Comparison of ENCODE assay signal across 1 cellular context in the genomic region with DNA sequence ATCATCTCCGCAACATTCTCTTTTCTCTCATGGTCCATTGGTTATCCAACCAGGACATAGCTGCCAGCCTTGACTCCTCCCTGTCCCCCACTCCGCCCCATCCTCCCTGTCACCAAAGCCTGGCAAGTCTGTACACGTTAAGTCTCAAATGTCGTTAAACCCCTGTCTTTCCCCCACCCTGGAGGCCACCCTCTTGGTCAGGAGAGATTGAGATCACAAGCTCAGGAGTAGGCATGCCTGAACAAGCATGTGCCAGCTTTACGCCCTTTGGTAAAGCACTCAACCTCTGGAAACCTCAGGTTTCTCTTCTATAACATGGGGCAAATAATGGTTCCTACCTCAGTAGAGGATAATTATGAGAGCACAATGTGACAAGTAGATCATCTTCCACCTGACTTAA.
A peak's percentile ranks its signal among the peaks of the same experiment; 100 is the strongest.
TF ChIP-seq lines count a peak whose summit lies in the region.

No MANE protein-coding gene starts in this region.

TF ChIP-seq in HEK293, 187 proteins besides CTCF, POLR2A, EP300 and RAD21 (continued from another document):
- TF ChIP-seq, protein P1, sequence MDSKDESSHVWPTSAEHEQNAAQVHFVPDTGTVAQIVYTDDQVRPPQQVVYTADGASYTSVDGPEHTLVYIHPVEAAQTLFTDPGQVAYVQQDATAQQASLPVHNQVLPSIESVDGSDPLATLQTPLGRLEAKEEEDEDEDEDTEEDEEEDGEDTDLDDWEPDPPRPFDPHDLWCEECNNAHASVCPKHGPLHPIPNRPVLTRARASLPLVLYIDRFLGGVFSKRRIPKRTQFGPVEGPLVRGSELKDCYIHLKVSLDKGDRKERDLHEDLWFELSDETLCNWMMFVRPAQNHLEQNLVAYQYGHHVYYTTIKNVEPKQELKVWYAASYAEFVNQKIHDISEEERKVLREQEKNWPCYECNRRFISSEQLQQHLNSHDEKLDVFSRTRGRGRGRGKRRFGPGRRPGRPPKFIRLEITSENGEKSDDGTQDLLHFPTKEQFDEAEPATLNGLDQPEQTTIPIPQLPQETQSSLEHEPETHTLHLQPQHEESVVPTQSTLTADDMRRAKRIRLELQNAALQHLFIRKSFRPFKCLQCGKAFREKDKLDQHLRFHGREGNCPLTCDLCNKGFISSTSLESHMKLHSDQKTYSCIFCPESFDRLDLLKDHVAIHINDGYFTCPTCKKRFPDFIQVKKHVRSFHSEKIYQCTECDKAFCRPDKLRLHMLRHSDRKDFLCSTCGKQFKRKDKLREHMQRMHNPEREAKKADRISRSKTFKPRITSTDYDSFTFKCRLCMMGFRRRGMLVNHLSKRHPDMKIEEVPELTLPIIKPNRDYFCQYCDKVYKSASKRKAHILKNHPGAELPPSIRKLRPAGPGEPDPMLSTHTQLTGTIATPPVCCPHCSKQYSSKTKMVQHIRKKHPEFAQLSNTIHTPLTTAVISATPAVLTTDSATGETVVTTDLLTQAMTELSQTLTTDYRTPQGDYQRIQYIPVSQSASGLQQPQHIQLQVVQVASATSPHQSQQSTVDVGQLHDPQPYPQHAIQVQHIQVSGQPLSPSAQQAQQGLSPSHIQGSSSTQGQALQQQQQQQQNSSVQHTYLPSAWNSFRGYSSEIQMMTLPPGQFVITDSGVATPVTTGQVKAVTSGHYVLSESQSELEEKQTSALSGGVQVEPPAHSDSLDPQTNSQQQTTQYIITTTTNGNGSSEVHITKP (tag by site-specific recombination; IDR thresholded peaks at IDR 0.05) = peak; percentile 59
- TF ChIP-seq ZNF626 (tag by site-specific recombination; IDR thresholded peaks at IDR 0.05) (no peak), ZIC2 (tag by site-specific recombination; IDR thresholded peaks at IDR 0.05) (peak; percentile 24; the same call in 1 of the 2 replicates), GLIS1 (tag by site-specific recombination; IDR thresholded peaks at IDR 0.05) (peak; percentile 53; the same call in 1 of the 2 replicates), GLI2 (tag by site-specific recombination; IDR thresholded peaks at IDR 0.05; ENCODE audit: borderline replicate concordance, low read depth) (no peak), ZNF560 (tag by site-specific recombination; IDR thresholded peaks at IDR 0.05; ENCODE audit: borderline replicate concordance) (no peak), ZNF274 (IDR thresholded peaks at IDR 0.05; ENCODE audit: low read length) (no peak), ZNF274 (tag by site-specific recombination; IDR thresholded peaks at IDR 0.05; ENCODE audit: borderline replicate concordance) (no peak), SP2 (tag by site-specific recombination; IDR thresholded peaks at IDR 0.05) (no peak), GLI4 (tag by site-specific recombination; IDR thresholded peaks at IDR 0.05) (no peak), ZBTB20 (tag by site-specific recombination; IDR thresholded peaks at IDR 0.05) (peak; percentile 41; the same call in 1 of the 2 replicates), ZNF707 (tag by site-specific recombination; IDR thresholded peaks at IDR 0.05) (no peak), ZNF624 (tag by site-specific recombination; IDR thresholded peaks at IDR 0.05) (no peak), ZNF660 (tag by site-specific recombination; IDR thresholded peaks at IDR 0.05) (0 out of 2 replicates have a peak, but pooled peaks have one; percentile 52), ZNF221 (tag by site-specific recombination; IDR thresholded peaks at IDR 0.05; ENCODE audit: borderline replicate concordance) (no peak), KLF10 (tag by site-specific recombination; IDR thresholded peaks at IDR 0.05) (no peak), ZNF10 (tag by site-specific recombination; IDR thresholded peaks at IDR 0.05) (no peak), EGR2 (tag by site-specific recombination; IDR thresholded peaks at IDR 0.05; ENCODE audit: low read depth) (no peak), ZNF747 (tag by site-specific recombination; IDR thresholded peaks at IDR 0.05) (no peak), OSR2 (tag by site-specific recombination; IDR thresholded peaks at IDR 0.05) (0 out of 2 replicates have a peak, but pooled peaks have one; percentile 18), ZNF184 (tag by site-specific recombination; IDR thresholded peaks at IDR 0.05) (no peak), ZNF19 (tag by site-specific recombination; IDR thresholded peaks at IDR 0.05; ENCODE audit: low read depth) (no peak), TCF7L2 (IDR thresholded peaks at IDR 0.05; ENCODE audit: borderline replicate concordance, low read depth, low read length) (no peak), ZNF214 (tag by site-specific recombination; IDR thresholded peaks at IDR 0.05; ENCODE audit: borderline replicate concordance) (no peak), ZNF157 (tag by site-specific recombination; IDR thresholded peaks at IDR 0.05) (no peak), ZFP41 (tag by site-specific recombination; IDR thresholded peaks at IDR 0.05; ENCODE audit: borderline replicate concordance) (no peak)
- TF ChIP-seq, protein P2, sequence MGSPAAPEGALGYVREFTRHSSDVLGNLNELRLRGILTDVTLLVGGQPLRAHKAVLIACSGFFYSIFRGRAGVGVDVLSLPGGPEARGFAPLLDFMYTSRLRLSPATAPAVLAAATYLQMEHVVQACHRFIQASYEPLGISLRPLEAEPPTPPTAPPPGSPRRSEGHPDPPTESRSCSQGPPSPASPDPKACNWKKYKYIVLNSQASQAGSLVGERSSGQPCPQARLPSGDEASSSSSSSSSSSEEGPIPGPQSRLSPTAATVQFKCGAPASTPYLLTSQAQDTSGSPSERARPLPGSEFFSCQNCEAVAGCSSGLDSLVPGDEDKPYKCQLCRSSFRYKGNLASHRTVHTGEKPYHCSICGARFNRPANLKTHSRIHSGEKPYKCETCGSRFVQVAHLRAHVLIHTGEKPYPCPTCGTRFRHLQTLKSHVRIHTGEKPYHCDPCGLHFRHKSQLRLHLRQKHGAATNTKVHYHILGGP (tag by site-specific recombination; IDR thresholded peaks at IDR 0.05) = no peak
- TF ChIP-seq, protein P3, sequence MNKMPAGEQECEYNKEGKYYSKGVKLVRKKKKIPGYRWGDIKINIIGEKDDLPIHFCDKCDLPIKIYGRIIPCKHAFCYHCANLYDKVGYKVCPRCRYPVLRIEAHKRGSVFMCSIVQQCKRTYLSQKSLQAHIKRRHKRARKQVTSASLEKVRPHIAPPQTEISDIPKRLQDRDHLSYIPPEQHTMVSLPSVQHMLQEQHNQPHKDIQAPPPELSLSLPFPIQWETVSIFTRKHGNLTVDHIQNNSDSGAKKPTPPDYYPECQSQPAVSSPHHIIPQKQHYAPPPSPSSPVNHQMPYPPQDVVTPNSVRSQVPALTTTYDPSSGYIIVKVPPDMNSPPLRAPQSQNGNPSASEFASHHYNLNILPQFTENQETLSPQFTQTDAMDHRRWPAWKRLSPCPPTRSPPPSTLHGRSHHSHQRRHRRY (tag by site-specific recombination; IDR thresholded peaks at IDR 0.05) = no peak
- TF ChIP-seq, protein P4, sequence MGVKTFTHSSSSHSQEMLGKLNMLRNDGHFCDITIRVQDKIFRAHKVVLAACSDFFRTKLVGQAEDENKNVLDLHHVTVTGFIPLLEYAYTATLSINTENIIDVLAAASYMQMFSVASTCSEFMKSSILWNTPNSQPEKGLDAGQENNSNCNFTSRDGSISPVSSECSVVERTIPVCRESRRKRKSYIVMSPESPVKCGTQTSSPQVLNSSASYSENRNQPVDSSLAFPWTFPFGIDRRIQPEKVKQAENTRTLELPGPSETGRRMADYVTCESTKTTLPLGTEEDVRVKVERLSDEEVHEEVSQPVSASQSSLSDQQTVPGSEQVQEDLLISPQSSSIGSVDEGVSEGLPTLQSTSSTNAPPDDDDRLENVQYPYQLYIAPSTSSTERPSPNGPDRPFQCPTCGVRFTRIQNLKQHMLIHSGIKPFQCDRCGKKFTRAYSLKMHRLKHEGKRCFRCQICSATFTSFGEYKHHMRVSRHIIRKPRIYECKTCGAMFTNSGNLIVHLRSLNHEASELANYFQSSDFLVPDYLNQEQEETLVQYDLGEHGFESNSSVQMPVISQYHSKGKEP (tag by site-specific recombination; IDR thresholded peaks at IDR 0.05) = no peak
- TF ChIP-seq, protein P5, sequence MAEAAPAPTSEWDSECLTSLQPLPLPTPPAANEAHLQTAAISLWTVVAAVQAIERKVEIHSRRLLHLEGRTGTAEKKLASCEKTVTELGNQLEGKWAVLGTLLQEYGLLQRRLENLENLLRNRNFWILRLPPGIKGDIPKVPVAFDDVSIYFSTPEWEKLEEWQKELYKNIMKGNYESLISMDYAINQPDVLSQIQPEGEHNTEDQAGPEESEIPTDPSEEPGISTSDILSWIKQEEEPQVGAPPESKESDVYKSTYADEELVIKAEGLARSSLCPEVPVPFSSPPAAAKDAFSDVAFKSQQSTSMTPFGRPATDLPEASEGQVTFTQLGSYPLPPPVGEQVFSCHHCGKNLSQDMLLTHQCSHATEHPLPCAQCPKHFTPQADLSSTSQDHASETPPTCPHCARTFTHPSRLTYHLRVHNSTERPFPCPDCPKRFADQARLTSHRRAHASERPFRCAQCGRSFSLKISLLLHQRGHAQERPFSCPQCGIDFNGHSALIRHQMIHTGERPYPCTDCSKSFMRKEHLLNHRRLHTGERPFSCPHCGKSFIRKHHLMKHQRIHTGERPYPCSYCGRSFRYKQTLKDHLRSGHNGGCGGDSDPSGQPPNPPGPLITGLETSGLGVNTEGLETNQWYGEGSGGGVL (tag by site-specific recombination; IDR thresholded peaks at IDR 0.05) = peak; percentile 90
- TF ChIP-seq, protein P6, sequence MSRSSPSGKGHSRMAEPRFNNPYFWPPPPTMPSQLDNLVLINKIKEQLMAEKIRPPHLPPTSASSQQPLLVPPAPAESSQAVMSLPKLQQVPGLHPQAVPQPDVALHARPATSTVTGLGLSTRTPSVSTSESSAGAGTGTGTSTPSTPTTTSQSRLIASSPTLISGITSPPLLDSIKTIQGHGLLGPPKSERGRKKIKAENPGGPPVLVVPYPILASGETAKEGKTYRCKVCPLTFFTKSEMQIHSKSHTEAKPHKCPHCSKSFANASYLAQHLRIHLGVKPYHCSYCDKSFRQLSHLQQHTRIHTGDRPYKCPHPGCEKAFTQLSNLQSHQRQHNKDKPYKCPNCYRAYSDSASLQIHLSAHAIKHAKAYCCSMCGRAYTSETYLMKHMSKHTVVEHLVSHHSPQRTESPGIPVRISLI (tag by site-specific recombination; IDR thresholded peaks at IDR 0.05) = no peak
TF ChIP-seq in HEK293: peak in this region for 9.
